ENCODE assay signal across 1 cellular context in the genomic region with DNA sequence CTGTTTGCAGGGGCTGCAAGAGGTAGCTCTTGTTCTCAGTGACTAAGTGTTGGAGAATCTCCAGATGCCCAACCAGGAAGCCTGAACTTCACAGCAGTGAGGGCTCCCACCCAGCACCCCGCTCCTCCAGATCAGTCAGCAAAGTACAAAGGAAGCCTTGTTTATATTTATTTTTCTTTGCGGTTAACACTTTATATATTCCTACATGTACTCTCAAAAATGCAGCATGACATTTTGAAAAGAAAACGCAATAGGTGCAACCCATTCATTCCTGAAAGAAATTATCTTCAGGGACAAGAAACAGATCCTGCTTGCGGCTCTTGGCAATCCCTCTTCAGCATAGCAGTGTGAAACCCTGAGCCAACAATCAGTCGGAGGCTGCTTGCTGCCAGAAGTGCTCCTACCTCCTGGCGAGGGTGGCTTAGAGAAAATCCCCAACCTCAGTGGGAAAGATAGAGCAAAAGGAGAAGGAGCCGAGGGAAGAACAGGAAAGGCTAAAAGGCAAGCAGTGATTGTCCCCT.
TF ChIP-seq lines count a peak whose summit lies in the region.

No MANE protein-coding gene starts in this region.

TF ChIP-seq in SK-N-SH, 30 proteins besides CTCF, POLR2A, EP300 and RAD21:
- TF ChIP-seq, protein P1, sequence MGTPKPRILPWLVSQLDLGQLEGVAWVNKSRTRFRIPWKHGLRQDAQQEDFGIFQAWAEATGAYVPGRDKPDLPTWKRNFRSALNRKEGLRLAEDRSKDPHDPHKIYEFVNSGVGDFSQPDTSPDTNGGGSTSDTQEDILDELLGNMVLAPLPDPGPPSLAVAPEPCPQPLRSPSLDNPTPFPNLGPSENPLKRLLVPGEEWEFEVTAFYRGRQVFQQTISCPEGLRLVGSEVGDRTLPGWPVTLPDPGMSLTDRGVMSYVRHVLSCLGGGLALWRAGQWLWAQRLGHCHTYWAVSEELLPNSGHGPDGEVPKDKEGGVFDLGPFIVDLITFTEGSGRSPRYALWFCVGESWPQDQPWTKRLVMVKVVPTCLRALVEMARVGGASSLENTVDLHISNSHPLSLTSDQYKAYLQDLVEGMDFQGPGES (IDR thresholded peaks at IDR 0.05; ENCODE audit: low read depth, low read length) = no peak
- no peak for TF ChIP-seq NRF1 (IDR thresholded peaks at IDR 0.05; ENCODE audit: low read depth, low read length)
- TF ChIP-seq RXRA (IDR thresholded peaks at IDR 0.05; ENCODE audit: borderline replicate concordance, low read depth) = no peak
- TF ChIP-seq, protein P2, sequence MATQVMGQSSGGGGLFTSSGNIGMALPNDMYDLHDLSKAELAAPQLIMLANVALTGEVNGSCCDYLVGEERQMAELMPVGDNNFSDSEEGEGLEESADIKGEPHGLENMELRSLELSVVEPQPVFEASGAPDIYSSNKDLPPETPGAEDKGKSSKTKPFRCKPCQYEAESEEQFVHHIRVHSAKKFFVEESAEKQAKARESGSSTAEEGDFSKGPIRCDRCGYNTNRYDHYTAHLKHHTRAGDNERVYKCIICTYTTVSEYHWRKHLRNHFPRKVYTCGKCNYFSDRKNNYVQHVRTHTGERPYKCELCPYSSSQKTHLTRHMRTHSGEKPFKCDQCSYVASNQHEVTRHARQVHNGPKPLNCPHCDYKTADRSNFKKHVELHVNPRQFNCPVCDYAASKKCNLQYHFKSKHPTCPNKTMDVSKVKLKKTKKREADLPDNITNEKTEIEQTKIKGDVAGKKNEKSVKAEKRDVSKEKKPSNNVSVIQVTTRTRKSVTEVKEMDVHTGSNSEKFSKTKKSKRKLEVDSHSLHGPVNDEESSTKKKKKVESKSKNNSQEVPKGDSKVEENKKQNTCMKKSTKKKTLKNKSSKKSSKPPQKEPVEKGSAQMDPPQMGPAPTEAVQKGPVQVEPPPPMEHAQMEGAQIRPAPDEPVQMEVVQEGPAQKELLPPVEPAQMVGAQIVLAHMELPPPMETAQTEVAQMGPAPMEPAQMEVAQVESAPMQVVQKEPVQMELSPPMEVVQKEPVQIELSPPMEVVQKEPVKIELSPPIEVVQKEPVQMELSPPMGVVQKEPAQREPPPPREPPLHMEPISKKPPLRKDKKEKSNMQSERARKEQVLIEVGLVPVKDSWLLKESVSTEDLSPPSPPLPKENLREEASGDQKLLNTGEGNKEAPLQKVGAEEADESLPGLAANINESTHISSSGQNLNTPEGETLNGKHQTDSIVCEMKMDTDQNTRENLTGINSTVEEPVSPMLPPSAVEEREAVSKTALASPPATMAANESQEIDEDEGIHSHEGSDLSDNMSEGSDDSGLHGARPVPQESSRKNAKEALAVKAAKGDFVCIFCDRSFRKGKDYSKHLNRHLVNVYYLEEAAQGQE (IDR thresholded peaks at IDR 0.05; ENCODE audit: low read depth, low read length) = no peak
- no peak for TF ChIP-seq MXI1 (IDR thresholded peaks at IDR 0.05; ENCODE audit: low read depth, low read length)
- TF ChIP-seq, protein P3, sequence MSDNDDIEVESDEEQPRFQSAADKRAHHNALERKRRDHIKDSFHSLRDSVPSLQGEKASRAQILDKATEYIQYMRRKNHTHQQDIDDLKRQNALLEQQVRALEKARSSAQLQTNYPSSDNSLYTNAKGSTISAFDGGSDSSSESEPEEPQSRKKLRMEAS (IDR thresholded peaks at IDR 0.05; ENCODE audit: low read depth) = no peak
- TF ChIP-seq, protein P4, sequence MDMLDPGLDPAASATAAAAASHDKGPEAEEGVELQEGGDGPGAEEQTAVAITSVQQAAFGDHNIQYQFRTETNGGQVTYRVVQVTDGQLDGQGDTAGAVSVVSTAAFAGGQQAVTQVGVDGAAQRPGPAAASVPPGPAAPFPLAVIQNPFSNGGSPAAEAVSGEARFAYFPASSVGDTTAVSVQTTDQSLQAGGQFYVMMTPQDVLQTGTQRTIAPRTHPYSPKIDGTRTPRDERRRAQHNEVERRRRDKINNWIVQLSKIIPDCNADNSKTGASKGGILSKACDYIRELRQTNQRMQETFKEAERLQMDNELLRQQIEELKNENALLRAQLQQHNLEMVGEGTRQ (IDR thresholded peaks at IDR 0.05; ENCODE audit: borderline replicate concordance, low read depth, low read length) = no peak
- TF ChIP-seq RFX5 (IDR thresholded peaks at IDR 0.05; ENCODE audit: low read length) = no peak
- TF ChIP-seq FOXM1 (IDR thresholded peaks at IDR 0.05; ENCODE audit: low read depth) = no peak
- no peak for TF ChIP-seq RCOR1 (IDR thresholded peaks at IDR 0.05; ENCODE audit: low read length)
- TF ChIP-seq EZH2phosphoT487 (IDR thresholded peaks at IDR 0.05; ENCODE audit: borderline replicate concordance, low read depth) = no peak
- no peak for TF ChIP-seq SIN3A (IDR thresholded peaks at IDR 0.05; ENCODE audit: borderline replicate concordance, low read depth, low read length)
- TF ChIP-seq POLR2AphosphoS5 (IDR thresholded peaks at IDR 0.05; ENCODE audit: low read depth, low read length) = no peak
- TF ChIP-seq JUND (IDR thresholded peaks at IDR 0.05) = peak; percentile 27; the same call in 1 of the 2 replicates
- no peak for TF ChIP-seq FOXJ3 (CRISPR knock-in tag; IDR thresholded peaks at IDR 0.05)
- TF ChIP-seq YY1 (IDR thresholded peaks at IDR 0.05; ENCODE audit: low read depth) = no peak
- no peak for TF ChIP-seq TEAD4 (IDR thresholded peaks at IDR 0.05; ENCODE audit: borderline replicate concordance, insufficient read depth)
- no peak for TF ChIP-seq MEF2A (IDR thresholded peaks at IDR 0.05; ENCODE audit: borderline replicate concordance, low read depth)
- peak; percentile 73 for TF ChIP-seq TCF12 (IDR thresholded peaks at IDR 0.05)
- no peak for TF ChIP-seq GABPA (IDR thresholded peaks at IDR 0.05; ENCODE audit: low read depth)
- TF ChIP-seq, protein P5, sequence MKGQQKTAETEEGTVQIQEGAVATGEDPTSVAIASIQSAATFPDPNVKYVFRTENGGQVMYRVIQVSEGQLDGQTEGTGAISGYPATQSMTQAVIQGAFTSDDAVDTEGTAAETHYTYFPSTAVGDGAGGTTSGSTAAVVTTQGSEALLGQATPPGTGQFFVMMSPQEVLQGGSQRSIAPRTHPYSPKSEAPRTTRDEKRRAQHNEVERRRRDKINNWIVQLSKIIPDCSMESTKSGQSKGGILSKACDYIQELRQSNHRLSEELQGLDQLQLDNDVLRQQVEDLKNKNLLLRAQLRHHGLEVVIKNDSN (IDR thresholded peaks at IDR 0.05; ENCODE audit: borderline replicate concordance, low read depth) = no peak
- TF ChIP-seq GATA2 (CRISPR knock-in tag; IDR thresholded peaks at IDR 0.05) = no peak
- TF ChIP-seq SMC3 (IDR thresholded peaks at IDR 0.05; ENCODE audit: low read depth, low read length) = no peak
- no peak for TF ChIP-seq ELF1 (IDR thresholded peaks at IDR 0.05)
- TF ChIP-seq CHD2 (IDR thresholded peaks at IDR 0.05; ENCODE audit: low read length, partially characterized antibody) = no peak
- TF ChIP-seq NFIC (IDR thresholded peaks at IDR 0.05; ENCODE audit: borderline replicate concordance) = peak; percentile 61
- TF ChIP-seq, protein P6, sequence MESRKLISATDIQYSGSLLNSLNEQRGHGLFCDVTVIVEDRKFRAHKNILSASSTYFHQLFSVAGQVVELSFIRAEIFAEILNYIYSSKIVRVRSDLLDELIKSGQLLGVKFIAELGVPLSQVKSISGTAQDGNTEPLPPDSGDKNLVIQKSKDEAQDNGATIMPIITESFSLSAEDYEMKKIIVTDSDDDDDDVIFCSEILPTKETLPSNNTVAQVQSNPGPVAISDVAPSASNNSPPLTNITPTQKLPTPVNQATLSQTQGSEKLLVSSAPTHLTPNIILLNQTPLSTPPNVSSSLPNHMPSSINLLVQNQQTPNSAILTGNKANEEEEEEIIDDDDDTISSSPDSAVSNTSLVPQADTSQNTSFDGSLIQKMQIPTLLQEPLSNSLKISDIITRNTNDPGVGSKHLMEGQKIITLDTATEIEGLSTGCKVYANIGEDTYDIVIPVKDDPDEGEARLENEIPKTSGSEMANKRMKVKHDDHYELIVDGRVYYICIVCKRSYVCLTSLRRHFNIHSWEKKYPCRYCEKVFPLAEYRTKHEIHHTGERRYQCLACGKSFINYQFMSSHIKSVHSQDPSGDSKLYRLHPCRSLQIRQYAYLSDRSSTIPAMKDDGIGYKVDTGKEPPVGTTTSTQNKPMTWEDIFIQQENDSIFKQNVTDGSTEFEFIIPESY (IDR thresholded peaks at IDR 0.05; ENCODE audit: borderline replicate concordance, low read depth) = no peak
- TF ChIP-seq FOSL2 (IDR thresholded peaks at IDR 0.05; ENCODE audit: borderline replicate concordance, low read depth) = peak; percentile 20; the same call in 1 of the 2 replicates
- TF ChIP-seq TAF1 (IDR thresholded peaks at IDR 0.05; ENCODE audit: borderline replicate concordance, low read depth, low read length) = no peak
- TF ChIP-seq, protein P7, sequence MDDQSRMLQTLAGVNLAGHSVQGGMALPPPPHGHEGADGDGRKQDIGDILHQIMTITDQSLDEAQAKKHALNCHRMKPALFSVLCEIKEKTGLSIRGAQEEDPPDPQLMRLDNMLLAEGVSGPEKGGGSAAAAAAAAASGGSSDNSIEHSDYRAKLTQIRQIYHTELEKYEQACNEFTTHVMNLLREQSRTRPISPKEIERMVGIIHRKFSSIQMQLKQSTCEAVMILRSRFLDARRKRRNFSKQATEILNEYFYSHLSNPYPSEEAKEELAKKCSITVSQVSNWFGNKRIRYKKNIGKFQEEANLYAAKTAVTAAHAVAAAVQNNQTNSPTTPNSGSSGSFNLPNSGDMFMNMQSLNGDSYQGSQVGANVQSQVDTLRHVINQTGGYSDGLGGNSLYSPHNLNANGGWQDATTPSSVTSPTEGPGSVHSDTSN (IDR thresholded peaks at IDR 0.05) = peak; percentile 50; the same call in 1 of the 2 replicates
